ENCODE assay signal across 35 cellular contexts in genomic region chr5:181160-181559, GRCh38. TPM values are rescaled to one million over a fixed set of nuclear protein-coding genes. Genes with fewer than 3 reads are reported as not detected.
"Had no signal": no experiment of that assay in that cellular context is flagged by ENCODE, and none has a peak within 500 bp of the region (broad histone marks: within the 10 kb centered on the region; RNA-seq: fewer than 3 reads in every experiment).

No MANE protein-coding gene starts in this region.

- H3K27ac ChIP-seq: brain microvascular endothelial cell, coronary artery, dorsolateral prefrontal cortex, esophagus muscularis mucosa, foreskin keratinocyte, gastrocnemius medialis, heart left ventricle, VCaP had no signal

- H3K4me3 Mint-ChIP-seq: activated CD4-positive, alpha-beta memory T cell treated with anti-CD3 and anti-CD28 coated beads, Interleukin-2, amount 10 ng/mL, durations not matched to agents 7 days and 5 days; activated CD4-positive, alpha-beta T cell treated with anti-CD3 and anti-CD28 coated beads, Interleukin-2, amount 10 ng/mL, durations not matched to agents 7 days and 5 days; activated naive CD8-positive, alpha-beta T cell; activated T-cell treated with anti-CD3 and anti-CD28 coated beads, Interleukin-2, amount 50 U/mL, for 4 hours; activated T-helper 17 cell treated with anti-CD3 and anti-CD28 coated beads, Interleukin-2, amount 50 U/mL, for 72 hours; dendritic cell treated with granulocyte-macrophage colony-stimulating factor and Interleukin-4, amounts not matched to agents 40 ng/mL and 50 ng/mL, for 4 days; endodermal cell; WTC11 had no signal

- H3K4me1 Mint-ChIP-seq: activated CD4-positive, alpha-beta memory T cell treated with anti-CD3 and anti-CD28 coated beads, Interleukin-2, amount 10 ng/mL, durations not matched to agents 7 days and 5 days; activated CD4-positive, alpha-beta T cell treated with anti-CD3 and anti-CD28 coated beads, Interleukin-2, amount 10 ng/mL, durations not matched to agents 7 days and 5 days; activated T-helper 17 cell treated with anti-CD3 and anti-CD28 coated beads, Interleukin-2, amount 50 U/mL, for 72 hours had no signal

- DNase-seq: activated CD4-positive, alpha-beta memory T cell treated with anti-CD3 and anti-CD28 coated beads, Interleukin-2, amount 10 ng/mL, durations not matched to agents 7 days and 5 days; activated CD4-positive, alpha-beta T cell treated with anti-CD3 and anti-CD28 coated beads for 1 hour; activated CD4-positive, alpha-beta T cell treated with anti-CD3 and anti-CD28 coated beads for 4 hours; activated CD4-positive, alpha-beta T cell treated with anti-CD3 and anti-CD28 coated beads, Interleukin-2, amount 10 ng/mL, durations not matched to agents 7 days and 5 days; activated CD4-positive, alpha-beta T cell treated with anti-CD3 and anti-CD28 coated beads, Interleukin-2, amount 50 U/mL, for 4 hours; activated CD8-positive, alpha-beta memory T cell treated with anti-CD3 and anti-CD28 coated beads for 24 hours; activated effector memory CD4-positive, alpha-beta T cell treated with Interleukin-2 at 50 U/mL for 16 hours; activated gamma-delta T cell treated with Interleukin-2 at 50 U/mL for 16 hours; activated naive CD4-positive, alpha-beta T cell treated with anti-CD3 and anti-CD28 coated beads, Interleukin-2, amount 50 U/mL, for 16 hours; activated naive CD4-positive, alpha-beta T cell treated with Interleukin-2 at 50 U/mL for 16 hours; activated T-cell treated with anti-CD3 and anti-CD28 coated beads, Interleukin-2, amount 50 U/mL, for 4 hours; amniotic stem cell; anterior cingulate cortex; brain microvascular endothelial cell; caudate nucleus; cerebellar nuclear complex; dorsolateral prefrontal cortex; effector memory CD4-positive, alpha-beta T cell; endodermal cell; erythroblast; foreskin keratinocyte; gastrocnemius medialis; glutamatergic neuron; T-helper 2 cell had no signal

- H3K27me3 ChIP-seq: brain microvascular endothelial cell had no signal

- H3K36me3 ChIP-seq: brain microvascular endothelial cell, esophagus muscularis mucosa, gastrocnemius medialis, heart left ventricle had no signal

- ATAC-seq: activated T-cell treated with anti-CD3 and anti-CD28 coated beads, Interleukin-2, amount 50 U/mL, for 4 hours; activated T-helper 17 cell treated with anti-CD3 and anti-CD28 coated beads, Interleukin-2, amount 50 U/mL, for 72 hours; foreskin keratinocyte; WTC11 had no signal

- H3K27ac Mint-ChIP-seq: activated CD4-positive, alpha-beta memory T cell treated with anti-CD3 and anti-CD28 coated beads, Interleukin-2, amount 10 ng/mL, durations not matched to agents 7 days and 5 days; activated CD4-positive, alpha-beta T cell treated with anti-CD3 and anti-CD28 coated beads, Interleukin-2, amount 10 ng/mL, durations not matched to agents 7 days and 5 days; activated naive CD8-positive, alpha-beta T cell; activated T-helper 17 cell treated with anti-CD3 and anti-CD28 coated beads, Interleukin-2, amount 50 U/mL, for 72 hours; dendritic cell treated with granulocyte-macrophage colony-stimulating factor and Interleukin-4, amounts not matched to agents 40 ng/mL and 50 ng/mL, for 4 days; endodermal cell; WTC11 had no signal

- H3K4me3 ChIP-seq: coronary artery, dorsolateral prefrontal cortex, esophagus muscularis mucosa, gastrocnemius medialis, heart left ventricle had no signal

- H3K4me1 ChIP-seq: foreskin keratinocyte had no signal

- H3K36me3 Mint-ChIP-seq: activated naive CD8-positive, alpha-beta T cell had no signal

- H3K9me3 Mint-ChIP-seq: activated CD4-positive, alpha-beta memory T cell treated with anti-CD3 and anti-CD28 coated beads, Interleukin-2, amount 10 ng/mL, durations not matched to agents 7 days and 5 days; activated CD4-positive, alpha-beta T cell treated with anti-CD3 and anti-CD28 coated beads, Interleukin-2, amount 10 ng/mL, durations not matched to agents 7 days and 5 days; activated T-cell treated with anti-CD3 and anti-CD28 coated beads, Interleukin-2, amount 50 U/mL, for 4 hours; activated T-helper 17 cell treated with anti-CD3 and anti-CD28 coated beads, Interleukin-2, amount 50 U/mL, for 72 hours; dendritic cell treated with granulocyte-macrophage colony-stimulating factor and Interleukin-4, amounts not matched to agents 40 ng/mL and 50 ng/mL, for 4 days; endodermal cell; WTC11 had no signal

- H3K9me3 ChIP-seq: esophagus muscularis mucosa, gastrocnemius medialis, heart left ventricle had no signal

RNA-seq across cellular contexts. Expression of gene LRRC14B, which starts 10.1 kb away (rescaled TPM):
- total RNA-seq: activated CD4-positive, alpha-beta memory T cell treated with anti-CD3 and anti-CD28 coated beads, Interleukin-2, amount 10 ng/mL, durations not matched to agents 7 days and 5 days; activated T-helper 17 cell treated with anti-CD3 and anti-CD28 coated beads, Interleukin-2, amount 50 U/mL, for 72 hours; astrocyte; bronchial epithelial cell; endodermal cell; esophagus muscularis mucosa; foreskin keratinocyte; T-helper 1 cell treated with Interleukin-12 subunit alpha and Interleukin-12 subunit beta and Interleukin-4 antibody, amounts not matched to agents 30 ng/mL and 1 ng/mL, for 36 hours; WTC11 had no signal
